In genomic region chr6:27038498-27038897, GRCh38 we compare ENCODE assay signal across 1 cellular context.
TF ChIP-seq lines count a peak whose summit lies in the region.

No MANE protein-coding gene starts in this region.

TF ChIP-seq in HepG2, 621 proteins besides CTCF, POLR2A, EP300 and RAD21 (continued from another document and continues in another):
- no peak for TF ChIP-seq ZGPAT (CRISPR knock-in tag; IDR thresholded peaks at IDR 0.05)
- no peak for TF ChIP-seq ZBTB38 (CRISPR knock-in tag; IDR thresholded peaks at IDR 0.05)
- TF ChIP-seq HNRNPH1 (optimal IDR thresholded peaks at IDR 0.05; ENCODE audit: low read depth, low read length) = no peak
- no peak for TF ChIP-seq ZNF468 (CRISPR knock-in tag; IDR thresholded peaks at IDR 0.05)
- TF ChIP-seq ZNF432 (CRISPR knock-in tag; IDR thresholded peaks at IDR 0.05; ENCODE audit: borderline replicate concordance) = no peak
- TF ChIP-seq LBX2 (CRISPR knock-in tag; IDR thresholded peaks at IDR 0.05; ENCODE audit: borderline replicate concordance) = no peak
- TF ChIP-seq RORA (CRISPR knock-in tag; IDR thresholded peaks at IDR 0.05) = no peak
- TF ChIP-seq ZNF878 (CRISPR knock-in tag; IDR thresholded peaks at IDR 0.05) = no peak
- TF ChIP-seq ARID3A (IDR thresholded peaks at IDR 0.05; ENCODE audit: low read depth, low read length) = peak; percentile 47; the same call in 1 of the 2 replicates
- no peak for TF ChIP-seq TSC22D2 (CRISPR knock-in tag; IDR thresholded peaks at IDR 0.05; ENCODE audit: borderline replicate concordance)
- TF ChIP-seq ZBED4 (CRISPR knock-in tag; IDR thresholded peaks at IDR 0.05; ENCODE audit: borderline replicate concordance) = no peak
- no peak for TF ChIP-seq ETS1 (CRISPR knock-in tag; IDR thresholded peaks at IDR 0.05)
- TF ChIP-seq ZNF552 (CRISPR knock-in tag; IDR thresholded peaks at IDR 0.05; ENCODE audit: borderline replicate concordance) = no peak
- no peak for TF ChIP-seq ZNF776 (CRISPR knock-in tag; IDR thresholded peaks at IDR 0.05)
- TF ChIP-seq HOMEZ (CRISPR knock-in tag; IDR thresholded peaks at IDR 0.05; ENCODE audit: low read depth) = no peak
- no peak for TF ChIP-seq ZNF557 (CRISPR knock-in tag; IDR thresholded peaks at IDR 0.05)
- TF ChIP-seq FOXO4 (CRISPR knock-in tag; conservative IDR thresholded peaks at IDR 0.05) = no peak
- no peak for TF ChIP-seq ZHX2 (IDR thresholded peaks at IDR 0.05; ENCODE audit: low read depth)
- no peak for TF ChIP-seq ZHX2 (CRISPR knock-in tag; IDR thresholded peaks at IDR 0.05; ENCODE audit: borderline replicate concordance)
- TF ChIP-seq HDAC6 (IDR thresholded peaks at IDR 0.05; ENCODE audit: low read depth, low read length) = no peak
- no peak for TF ChIP-seq ZNF879 (CRISPR knock-in tag; IDR thresholded peaks at IDR 0.05)
- TF ChIP-seq ZNF484 (CRISPR knock-in tag; IDR thresholded peaks at IDR 0.05; ENCODE audit: borderline replicate concordance, low read depth) = no peak
- no peak for TF ChIP-seq DDIT3 (CRISPR knock-in tag; IDR thresholded peaks at IDR 0.05)
- TF ChIP-seq ZNF225 (CRISPR knock-in tag; IDR thresholded peaks at IDR 0.05) = no peak
- TF ChIP-seq ZBTB2 (CRISPR knock-in tag; IDR thresholded peaks at IDR 0.05; ENCODE audit: low read depth) = no peak
- no peak for TF ChIP-seq ZNF616 (CRISPR knock-in tag; IDR thresholded peaks at IDR 0.05; ENCODE audit: low read depth)
- no peak for TF ChIP-seq ZUFSP (CRISPR knock-in tag; IDR thresholded peaks at IDR 0.05; ENCODE audit: borderline replicate concordance)
- no peak for TF ChIP-seq ZNF367 (CRISPR knock-in tag; IDR thresholded peaks at IDR 0.05; ENCODE audit: borderline replicate concordance)
- no peak for TF ChIP-seq TIGD3 (CRISPR knock-in tag; IDR thresholded peaks at IDR 0.05; ENCODE audit: borderline replicate concordance)
